ENCODE assay signal across 8 cellular contexts in genomic region chrX:154389812-154390747, GRCh38. TPM values are rescaled to one million over a fixed set of nuclear protein-coding genes. Genes with fewer than 3 reads are reported as not detected.
DNase-seq lines count a peak whose midpoint lies in the region; ATAC-seq, FAIRE-seq and TF ChIP-seq lines count a peak whose summit lies in the region.
"Not testable (repeated sequence)": the region's sequence is repeated elsewhere in the genome, so short reads cannot be mapped to it uniquely, and the experiment has no call there.

No MANE protein-coding gene starts in this region.

- H3K36me3 ChIP-seq in body of pancreas (replicated peaks in 1 of 2; ENCODE audit: insufficient read depth in 1 of 2, low read depth in 2 of 2); kidney epithelial cell (ENCODE audit: control insufficient read depth, insufficient read depth, low read length); stomach: not testable (repeated sequence)

- TF ChIP-seq POLR2A in GM12891 (IDR thresholded peaks at IDR 0.05; ENCODE audit: low read depth, low read length); body of pancreas (IDR thresholded peaks at IDR 0.05); stomach (IDR thresholded peaks at IDR 0.05): not testable (repeated sequence)

- ATAC-seq in GM19395 (IDR thresholded peaks at IDR 0.05; ENCODE audit: unreplicated experiment), result peak; percentile 72
- peak; percentile 58 for ATAC-seq in HG02571 (IDR thresholded peaks at IDR 0.05; ENCODE audit: unreplicated experiment)
- peak; percentile 69 for ATAC-seq in HG03135 (IDR thresholded peaks at IDR 0.05; ENCODE audit: unreplicated experiment)
- ATAC-seq in body of pancreas, result peak; percentile 91

- POLR2A ChIA-PET in RWPE1 (lab: Yijun Ruan, JAX; ENCODE audit: low non-redundant PET), result not testable (repeated sequence)

- not testable (repeated sequence) for TF ChIP-seq CTCF in RWPE1 (conservative IDR thresholded peaks at IDR 0.05; ENCODE audit: low read depth); body of pancreas (IDR thresholded peaks at IDR 0.05); kidney epithelial cell (IDR thresholded peaks at IDR 0.05; ENCODE audit: insufficient read depth, low read length, poor library complexity, severe bottlenecking); stomach (IDR thresholded peaks at IDR 0.05)

- not testable (repeated sequence) for TF ChIP-seq EP300 in stomach (IDR thresholded peaks at IDR 0.05)

- H3K27ac ChIP-seq in RWPE1 (peak overlapping the region; percentile 67), body of pancreas (peak overlapping the region in 2 of 4 donors; percentile 44 to 73), stomach (peak overlapping the region in 3 of 5 donors; percentile 70 to 81 (median 73))

- intact Hi-C loops in body of pancreas (cut with DNase I); stomach (cut with DNase I; ENCODE audit: low total_unique reads): not testable (repeated sequence)

- 0% methylated on average over 10 of the region's 121 CpGs; no CpG with 5 or more reads in 1 of the 2 donors for WGBS in body of pancreas, 2 donors
- 0 to 29% methylated on average over 6 to 13 of the region's 121 CpGs; no CpG with 5 or more reads in 3 of the 5 donors for WGBS in stomach, 5 donors

- not testable (repeated sequence) for DNase-seq in GM12891 (ENCODE audit: insufficient read length, low spot score); RWPE1 (ENCODE audit: low spot score); kidney epithelial cell (ENCODE audit: low read depth); stomach
- peak in 1 of 4 donors; percentile 14 for DNase-seq in body of pancreas

- H3K27me3 ChIP-seq in body of pancreas; kidney epithelial cell (ENCODE audit: control insufficient read depth, insufficient read depth, low read length); stomach: not testable (repeated sequence)

- peak; percentile 99 for FAIRE-seq in GM12891 (lab: Jason Lieb, UNC)

- CTCF ChIA-PET in RWPE1 (lab: Yijun Ruan, JAX), result not testable (repeated sequence)

- H3K4me3 ChIP-seq in body of pancreas, stomach: not testable (repeated sequence)
- peak overlapping the region; percentile 18 for H3K4me3 ChIP-seq in kidney epithelial cell (ENCODE audit: low read depth, low read length)

- not testable (repeated sequence) for H3K4me1 ChIP-seq in body of pancreas, stomach

- H3K9me3 ChIP-seq in body of pancreas, stomach: not testable (repeated sequence)

RNA-seq across cellular contexts. Expression of gene RPL10, which starts 8.1 kb away (rescaled TPM):
- 5,072 TPM for polyA plus RNA-seq in GM12891 (2012; ENCODE audit: low read depth, missing spikeins)
- total RNA-seq in body of pancreas (1,000 to 10,000 TPM; 1,426 to 2,757 TPM), kidney epithelial cell (8,307 and 11,298 TPM in 2 replicates), stomach (1,000 to 10,000 TPM in 4 of 5 donors, 100 to 1,000 TPM in 1; 783 to 3,421 (median 2,020) TPM)
- polyA plus RNA-seq in stomach, result 1,000 to 10,000 TPM; 5,802 to 8,616 (median 6,179) TPM

RNA-seq across cellular contexts. Expression of gene EMD, which starts 11.0 kb away (rescaled TPM):
- polyA plus RNA-seq in GM12891 (2012; ENCODE audit: low read depth, missing spikeins), result 51.9 TPM
- total RNA-seq in body of pancreas (10 to 100 TPM; 23.6 to 28.3 TPM), kidney epithelial cell (56.2 and 60.5 TPM in 2 replicates), stomach (100 to 1,000 TPM in 1 of 5 donors, 10 to 100 TPM in 4; 24.2 to 117 (median 38.5) TPM)
- 100 to 1,000 TPM in 1 of 3 donors, 10 to 100 TPM in 2; 62.9 to 135 (median 97.8) TPM for polyA plus RNA-seq in stomach

RNA-seq across cellular contexts. Expression of gene FLNA, which starts 15.6 kb away (rescaled TPM):
- polyA plus RNA-seq in GM12891 (2012; ENCODE audit: low read depth, missing spikeins), result 184 TPM
- total RNA-seq in body of pancreas, result 100 to 1,000 TPM; 230 to 308 TPM
- total RNA-seq in kidney epithelial cell, result 2,357 and 2,761 TPM in 2 replicates
- 1,000 to 10,000 TPM in 4 of 5 donors, 100 to 1,000 TPM in 1; 638 to 3,511 (median 2,572) TPM for total RNA-seq in stomach
- polyA plus RNA-seq in stomach, result 1,000 to 10,000 TPM in 1 of 3 donors, 100 to 1,000 TPM in 1, 10 to 100 TPM in 1; 89.2 to 1,461 (median 171) TPM

RNA-seq across cellular contexts. Expression of gene DNASE1L1, which starts 19.0 kb away (rescaled TPM):
- polyA plus RNA-seq in GM12891 (2012; ENCODE audit: low read depth, missing spikeins), result 11.7 TPM
- 10 to 100 TPM in 1 of 2 donors, 1 to 10 TPM in 1; 9.6 to 16.1 TPM for total RNA-seq in body of pancreas
- total RNA-seq in kidney epithelial cell, result 15.5 and 16.6 TPM in 2 replicates
- 10 to 100 TPM; 12.5 to 48.7 (median 26.3) TPM for total RNA-seq in stomach
- 10 to 100 TPM; 15.9 to 18.2 (median 16.0) TPM for polyA plus RNA-seq in stomach

RNA-seq across cellular contexts. Expression of gene TAFAZZIN, which starts 21.3 kb away (rescaled TPM):
- 20.7 TPM for polyA plus RNA-seq in GM12891 (2012; ENCODE audit: low read depth, missing spikeins)
- total RNA-seq in body of pancreas (10 to 100 TPM; 42.0 to 97.6 TPM), kidney epithelial cell (55.2 and 62.0 TPM in 2 replicates), stomach (100 to 1,000 TPM in 2 of 5 donors, 10 to 100 TPM in 3; 12.7 to 202 (median 84.6) TPM)
- 10 to 100 TPM; 19.4 to 59.9 (median 21.8) TPM for polyA plus RNA-seq in stomach
